In the genomic region with DNA sequence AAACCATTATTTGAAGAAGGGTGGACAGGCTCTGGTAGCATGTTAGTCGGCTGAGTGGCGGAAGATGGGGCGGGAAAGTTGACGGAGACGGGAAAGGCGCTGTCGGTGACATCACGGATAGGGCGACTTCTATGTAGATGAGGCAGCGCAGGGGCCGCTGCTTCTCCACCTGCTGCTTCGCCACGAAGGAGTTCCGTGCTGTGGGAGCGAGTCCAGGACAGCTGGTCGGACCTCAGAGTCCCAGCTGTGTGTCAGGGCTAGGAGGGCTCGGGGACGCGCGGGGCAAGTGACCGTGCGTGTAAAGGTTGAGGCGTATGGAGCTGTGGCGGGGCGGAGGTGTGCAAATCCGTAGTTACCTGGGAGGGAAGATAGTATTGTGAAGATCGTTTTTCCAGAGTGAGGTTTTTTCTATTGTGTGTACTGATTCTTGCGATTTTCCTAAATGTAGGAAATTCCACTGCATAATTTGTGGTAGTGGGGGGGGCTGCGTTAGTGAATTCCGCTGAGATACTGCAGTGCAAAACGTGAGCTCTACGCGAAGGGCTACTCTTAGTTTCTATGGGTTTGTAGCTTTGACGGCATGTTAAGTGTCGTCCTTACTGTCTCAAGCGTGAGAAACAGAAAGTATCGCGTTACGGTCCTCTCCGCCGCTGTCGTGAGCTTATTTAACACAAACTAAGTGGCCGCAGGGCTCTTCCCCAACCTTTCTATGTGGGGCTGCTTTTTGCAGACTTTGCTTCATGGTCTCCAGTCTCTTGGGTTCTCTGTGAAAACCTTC, we compare ENCODE assay signal across 1 cellular context.
A peak's percentile ranks its signal among the peaks of the same experiment; 100 is the strongest.
TF ChIP-seq lines count a peak whose summit lies in the region.

No MANE protein-coding gene starts in this region.

TF ChIP-seq in GM23338, 12 proteins besides CTCF, POLR2A, EP300 and RAD21 (continued from another document):
- TF ChIP-seq, protein P1, sequence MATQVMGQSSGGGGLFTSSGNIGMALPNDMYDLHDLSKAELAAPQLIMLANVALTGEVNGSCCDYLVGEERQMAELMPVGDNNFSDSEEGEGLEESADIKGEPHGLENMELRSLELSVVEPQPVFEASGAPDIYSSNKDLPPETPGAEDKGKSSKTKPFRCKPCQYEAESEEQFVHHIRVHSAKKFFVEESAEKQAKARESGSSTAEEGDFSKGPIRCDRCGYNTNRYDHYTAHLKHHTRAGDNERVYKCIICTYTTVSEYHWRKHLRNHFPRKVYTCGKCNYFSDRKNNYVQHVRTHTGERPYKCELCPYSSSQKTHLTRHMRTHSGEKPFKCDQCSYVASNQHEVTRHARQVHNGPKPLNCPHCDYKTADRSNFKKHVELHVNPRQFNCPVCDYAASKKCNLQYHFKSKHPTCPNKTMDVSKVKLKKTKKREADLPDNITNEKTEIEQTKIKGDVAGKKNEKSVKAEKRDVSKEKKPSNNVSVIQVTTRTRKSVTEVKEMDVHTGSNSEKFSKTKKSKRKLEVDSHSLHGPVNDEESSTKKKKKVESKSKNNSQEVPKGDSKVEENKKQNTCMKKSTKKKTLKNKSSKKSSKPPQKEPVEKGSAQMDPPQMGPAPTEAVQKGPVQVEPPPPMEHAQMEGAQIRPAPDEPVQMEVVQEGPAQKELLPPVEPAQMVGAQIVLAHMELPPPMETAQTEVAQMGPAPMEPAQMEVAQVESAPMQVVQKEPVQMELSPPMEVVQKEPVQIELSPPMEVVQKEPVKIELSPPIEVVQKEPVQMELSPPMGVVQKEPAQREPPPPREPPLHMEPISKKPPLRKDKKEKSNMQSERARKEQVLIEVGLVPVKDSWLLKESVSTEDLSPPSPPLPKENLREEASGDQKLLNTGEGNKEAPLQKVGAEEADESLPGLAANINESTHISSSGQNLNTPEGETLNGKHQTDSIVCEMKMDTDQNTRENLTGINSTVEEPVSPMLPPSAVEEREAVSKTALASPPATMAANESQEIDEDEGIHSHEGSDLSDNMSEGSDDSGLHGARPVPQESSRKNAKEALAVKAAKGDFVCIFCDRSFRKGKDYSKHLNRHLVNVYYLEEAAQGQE (IDR thresholded peaks at IDR 0.05; ENCODE audit: unreplicated experiment): no peak
- TF ChIP-seq EZH2 (IDR thresholded peaks at IDR 0.05; ENCODE audit: low read depth, unreplicated experiment): no peak
- no peak for TF ChIP-seq NANOG (IDR thresholded peaks at IDR 0.05; ENCODE audit: borderline replicate concordance)
- TF ChIP-seq CREB1 (CRISPR knock-in tag; IDR thresholded peaks at IDR 0.05; ENCODE audit: low read depth): peak; percentile 92
- peak; percentile 80 for TF ChIP-seq ZNF331 (CRISPR knock-in tag; IDR thresholded peaks at IDR 0.05; ENCODE audit: low read depth)
- TF ChIP-seq ZNF462 (CRISPR knock-in tag; IDR thresholded peaks at IDR 0.05): peak; percentile 94
- TF ChIP-seq ZNF114 (CRISPR knock-in tag; IDR thresholded peaks at IDR 0.05): peak; percentile 92
- no peak for TF ChIP-seq EZH2phosphoT487 (IDR thresholded peaks at IDR 0.05; ENCODE audit: unreplicated experiment)
- peak; percentile 91 for TF ChIP-seq ETS1 (IDR thresholded peaks at IDR 0.05)
- TF ChIP-seq POLR2AphosphoS5 (IDR thresholded peaks at IDR 0.05; ENCODE audit: low read depth): peak; percentile 100
- TF ChIP-seq JUNB (IDR thresholded peaks at IDR 0.05; ENCODE audit: unreplicated experiment): peak; percentile 60
TF ChIP-seq in GM23338: peak in this region for 7.
